In genomic region chr10:125038637-125039036, GRCh38 we compare ENCODE assay signal across 8 cellular contexts.
A peak's percentile ranks its signal among the peaks of the same experiment; 100 is the strongest.
DNase-seq lines count a peak whose midpoint lies in the region; ATAC-seq, FAIRE-seq and TF ChIP-seq lines count a peak whose summit lies in the region.

No MANE protein-coding gene starts in this region.

- H3K4me1 ChIP-seq in heart left ventricle, result peaks cover 6 to 74% (median 45%) of the 10 kb centered on the region in 12 donors

- intact Hi-C loops in heart left ventricle (cut with DNase I) (loop anchor here in 2 of 10 donors (5.0 kb wide), 1 partner anchor 36 kb away; no protein-coding TSS in a partner anchor), sciatic nerve (cut with DNase I) (no loop called here)

- ATAC-seq in heart left ventricle, result peak; percentile 89 to 96 (median 92)
- peak; percentile 57 for ATAC-seq in sciatic nerve
- no peak for ATAC-seq in HG02642 (IDR thresholded peaks at IDR 0.05; ENCODE audit: poor library complexity, unreplicated experiment)
- ATAC-seq in HG03521 (IDR thresholded peaks at IDR 0.05; ENCODE audit: unreplicated experiment), result no peak

- no peaks in the 10 kb centered on the region for H3K9me3 ChIP-seq in heart left ventricle

- 53 to 73% (median 70%) methylated on average over 8 of the region's 8 CpGs for WGBS in heart left ventricle, 4 donors

- CTCF ChIA-PET in RWPE1 (lab: Yijun Ruan, JAX), result no interaction called here

- H3K4me3 ChIP-seq in heart left ventricle, result no peak overlapping the region

- FAIRE-seq in GM12892 (lab: Jason Lieb, UNC), result peak; percentile 51

- POLR2A ChIA-PET in RWPE1 (lab: Yijun Ruan, JAX; ENCODE audit: low non-redundant PET), result no interaction called here

- H3K36me3 ChIP-seq in heart left ventricle, result peaks cover 0 to 14% (median 5%) of the 10 kb centered on the region in 9 donors

- no peak for TF ChIP-seq CTCF in RWPE1 (conservative IDR thresholded peaks at IDR 0.05; ENCODE audit: low read depth)
- peak in 9 of 12 donors; percentile 9 to 48 (median 30) for TF ChIP-seq CTCF in heart left ventricle (IDR thresholded peaks at IDR 0.05)

- H3K27ac ChIP-seq in RWPE1 (peak overlapping the region; percentile 70), heart left ventricle (peak overlapping the region in 6 of 12 donors; percentile 9 to 58 (median 33))

- DNase-seq in GM12892 (ENCODE audit: insufficient read length) (no peak), RWPE1 (ENCODE audit: low spot score) (no peak), heart left ventricle (peak in 3 of 5 donors; percentile 69 to 77 (median 76)), sciatic nerve (ENCODE audit: low spot score) (no peak), NCI-H2081 (lab: John Stamatoyannopoulos, UW) (no peak)
- no peak for DNase-seq in stimulated activated CD4-positive, alpha-beta T cell treated with anti-CD3 and anti-CD28 coated beads, Interleukin-2, amount 100 ng/mL, for 48 hours

- H3K27me3 ChIP-seq in heart left ventricle, result no peaks in the 10 kb centered on the region

- TF ChIP-seq POLR2A in GM12892 (IDR thresholded peaks at IDR 0.05; ENCODE audit: low read depth, low read length) (no peak), heart left ventricle (IDR thresholded peaks at IDR 0.05) (no peak)

Comparison
In these comparisons a context has a peak if more than half of its experiments do, and no peak if none do; other contexts are left out.
1. DNase-seq: peak in heart left ventricle (3 of 5); none in GM12892 (single experiment), RWPE1 (single experiment), sciatic nerve (single experiment), stimulated activated CD4-positive, alpha-beta T cell treated with anti-CD3 and anti-CD28 coated beads, Interleukin-2, amount 100 ng/mL, for 48 hours (0 of 2) and NCI-H2081 (0 of 2).
2. ATAC-seq: peak in heart left ventricle (4 of 4) and sciatic nerve (single experiment); none in HG02642 (single experiment) and HG03521 (single experiment).